28 cellular contexts compared by ENCODE assay signal in genomic region chrX:97846718-97847237, GRCh38.
"Had no signal": no experiment of that assay in that cellular context is flagged by ENCODE, and none has a peak within 500 bp of the region (broad histone marks: within the 10 kb centered on the region; RNA-seq: fewer than 3 reads in every experiment).

No MANE protein-coding gene starts in this region.

- H3K4me1 Mint-ChIP-seq: activated CD4-positive, alpha-beta T cell treated with anti-CD3 and anti-CD28 coated beads for 36 hours; activated CD4-positive, alpha-beta T cell treated with anti-CD3 and anti-CD28 coated beads, Interleukin-2, amount 10 ng/mL, durations not matched to agents 24 days and 14 days; activated naive CD4-positive, alpha-beta T cell treated with anti-CD3 and anti-CD28 coated beads, Interleukin-2, amount 50 U/mL, for 24 hours; activated naive CD8-positive, alpha-beta T cell treated with anti-CD3 and anti-CD28 coated beads for 36 hours; activated naive CD8-positive, alpha-beta T cell treated with anti-CD3 and anti-CD28 coated beads, Interleukin-2, amount 50 U/mL, for 24 hours; brain had no signal

- H3K4me3 ChIP-seq: adrenal gland, ascending aorta, breast epithelium, cardiac muscle cell, colonic mucosa had no signal

- H3K4me1 ChIP-seq: adrenal gland, ascending aorta, breast epithelium, colonic mucosa had no signal

- H3K36me3 ChIP-seq: adrenal gland, ascending aorta, breast epithelium, cardiac muscle cell, colonic mucosa had no signal

- H3K27ac ChIP-seq: adrenal gland, ascending aorta, breast epithelium, cardiac muscle cell, colonic mucosa had no signal

- DNase-seq: activated CD4-positive, alpha-beta T cell treated with anti-CD3 and anti-CD28 coated beads for 36 hours; activated CD4-positive, alpha-beta T cell treated with anti-CD3 and anti-CD28 coated beads, Interleukin-2, amount 10 ng/mL, durations not matched to agents 24 days and 14 days; activated CD4-positive, CD25-positive, alpha-beta regulatory T cell; activated CD4-positive, CD25-positive, alpha-beta regulatory T cell treated with anti-CD3 and anti-CD28 coated beads, Interleukin-2, amount 50 U/mL, for 72 hours; activated CD8-positive, alpha-beta memory T cell treated with anti-CD3 and anti-CD28 coated beads for 24 hours; activated CD8-positive, alpha-beta T cell treated with anti-CD3 and anti-CD28 coated beads for 36 hours; activated effector memory CD4-positive, alpha-beta T cell treated with anti-CD3 and anti-CD28 coated beads, Interleukin-2, amount 50 U/mL, for 16 hours; activated naive CD4-positive, alpha-beta T cell treated with anti-CD3 and anti-CD28 coated beads for 36 hours; activated naive CD8-positive, alpha-beta T cell treated with anti-CD3 and anti-CD28 coated beads for 36 hours; activated naive CD8-positive, alpha-beta T cell treated with anti-CD3 and anti-CD28 coated beads, Interleukin-2, amount 50 U/mL, for 24 hours; activated T-cell treated with anti-CD3 and anti-CD28 coated beads, Interleukin-2, amount 50 U/mL, for 4 hours; adrenal gland; amygdala; central memory CD4-positive, alpha-beta T cell; cerebellar nuclear complex; colonic mucosa; effector memory CD4-positive, alpha-beta T cell; endodermal cell; foreskin fibroblast; head of caudate nucleus; T-helper 2 cell had no signal

- H3K27me3 Mint-ChIP-seq: activated CD4-positive, alpha-beta T cell treated with anti-CD3 and anti-CD28 coated beads for 36 hours; activated CD4-positive, alpha-beta T cell treated with anti-CD3 and anti-CD28 coated beads, Interleukin-2, amount 10 ng/mL, durations not matched to agents 24 days and 14 days; activated CD8-positive, alpha-beta T cell treated with anti-CD3 and anti-CD28 coated beads for 36 hours; activated naive CD4-positive, alpha-beta T cell treated with anti-CD3 and anti-CD28 coated beads, Interleukin-2, amount 50 U/mL, for 24 hours; activated naive CD8-positive, alpha-beta T cell treated with anti-CD3 and anti-CD28 coated beads for 36 hours; activated naive CD8-positive, alpha-beta T cell treated with anti-CD3 and anti-CD28 coated beads, Interleukin-2, amount 50 U/mL, for 24 hours had no signal

- H3K36me3 Mint-ChIP-seq: activated naive CD4-positive, alpha-beta T cell treated with anti-CD3 and anti-CD28 coated beads, Interleukin-2, amount 50 U/mL, for 24 hours; activated naive CD8-positive, alpha-beta T cell treated with anti-CD3 and anti-CD28 coated beads for 36 hours had no signal

- ATAC-seq: activated CD4-positive, alpha-beta T cell treated with anti-CD3 and anti-CD28 coated beads for 36 hours; activated CD8-positive, alpha-beta T cell treated with anti-CD3 and anti-CD28 coated beads for 36 hours; activated naive CD8-positive, alpha-beta T cell treated with anti-CD3 and anti-CD28 coated beads, Interleukin-2, amount 50 U/mL, for 24 hours; activated T-cell treated with anti-CD3 and anti-CD28 coated beads, Interleukin-2, amount 50 U/mL, for 4 hours; esophagus mucosa had no signal

- H3K27ac Mint-ChIP-seq: activated CD4-positive, alpha-beta T cell treated with anti-CD3 and anti-CD28 coated beads for 36 hours; activated CD4-positive, alpha-beta T cell treated with anti-CD3 and anti-CD28 coated beads, Interleukin-2, amount 10 ng/mL, durations not matched to agents 24 days and 14 days; activated CD8-positive, alpha-beta T cell treated with anti-CD3 and anti-CD28 coated beads for 36 hours; activated naive CD4-positive, alpha-beta T cell treated with anti-CD3 and anti-CD28 coated beads for 36 hours; activated naive CD4-positive, alpha-beta T cell treated with anti-CD3 and anti-CD28 coated beads, Interleukin-2, amount 50 U/mL, for 24 hours; activated naive CD8-positive, alpha-beta T cell treated with anti-CD3 and anti-CD28 coated beads for 36 hours; activated naive CD8-positive, alpha-beta T cell treated with anti-CD3 and anti-CD28 coated beads, Interleukin-2, amount 50 U/mL, for 24 hours; activated T-helper 2 cell treated with anti-CD3 and anti-CD28 coated beads, Interferon-gamma antibody, Interleukin-2, Interleukin-4, amounts not matched to agents 10 μg/mL and 5 μg/mL and 100 μg/mL, durations not matched to agents 14 hours and 24 hours and 36 hours; brain; endodermal cell had no signal

- H3K4me3 Mint-ChIP-seq: activated CD4-positive, alpha-beta T cell treated with anti-CD3 and anti-CD28 coated beads for 36 hours; activated CD4-positive, alpha-beta T cell treated with anti-CD3 and anti-CD28 coated beads, Interleukin-2, amount 10 ng/mL, durations not matched to agents 24 days and 14 days; activated CD8-positive, alpha-beta T cell treated with anti-CD3 and anti-CD28 coated beads for 36 hours; activated naive CD4-positive, alpha-beta T cell treated with anti-CD3 and anti-CD28 coated beads for 36 hours; activated naive CD4-positive, alpha-beta T cell treated with anti-CD3 and anti-CD28 coated beads, Interleukin-2, amount 50 U/mL, for 24 hours; activated naive CD8-positive, alpha-beta T cell treated with anti-CD3 and anti-CD28 coated beads for 36 hours; activated naive CD8-positive, alpha-beta T cell treated with anti-CD3 and anti-CD28 coated beads, Interleukin-2, amount 50 U/mL, for 24 hours; activated T-cell treated with anti-CD3 and anti-CD28 coated beads, Interleukin-2, amount 50 U/mL, for 4 hours; brain; endodermal cell had no signal

- H3K27me3 ChIP-seq: ascending aorta, cardiac muscle cell, colonic mucosa had no signal

- H3K9me3 ChIP-seq: adrenal gland, colonic mucosa had no signal
